ENCODE assay signal across 8 cellular contexts in the genomic region with DNA sequence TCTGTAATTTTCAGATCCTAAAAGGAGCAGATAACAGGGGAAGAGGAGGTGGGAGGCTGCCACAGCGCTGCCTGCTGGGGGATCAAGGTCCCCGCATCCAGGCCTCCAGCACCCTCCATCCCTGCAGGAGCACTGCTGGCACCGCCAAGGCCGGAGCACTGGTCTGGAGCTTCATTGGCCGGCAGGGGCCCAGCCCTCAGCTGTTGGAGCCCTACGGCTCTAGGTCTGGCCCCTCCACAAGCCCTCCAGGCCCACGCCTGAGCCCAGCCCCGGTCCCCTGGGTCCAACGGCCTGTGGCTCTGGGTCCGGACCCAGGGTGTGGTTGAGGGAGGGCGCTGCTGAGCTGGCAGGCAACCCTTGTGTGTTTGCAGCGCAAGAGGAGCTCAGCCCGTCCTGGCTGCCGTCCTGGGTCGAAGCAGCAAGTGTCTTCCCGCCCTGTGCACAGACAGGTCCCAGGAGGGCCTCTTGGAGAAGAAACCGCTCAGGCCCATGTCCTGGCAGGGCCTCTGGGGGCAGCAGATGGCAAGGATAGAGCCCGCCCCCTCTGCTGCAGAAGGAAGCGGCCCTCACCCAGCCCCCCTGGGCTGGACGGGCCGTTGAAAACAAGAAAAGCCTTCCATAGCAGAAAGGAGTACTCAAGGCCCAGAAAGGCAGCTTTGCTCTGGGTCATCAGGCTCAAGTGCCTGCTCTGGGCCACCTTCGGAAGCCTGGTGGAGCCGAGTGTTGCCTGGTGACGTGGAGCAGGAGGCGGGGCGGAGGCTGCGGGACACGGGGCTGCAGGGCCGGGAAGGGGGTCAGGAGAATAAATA. TPM values are rescaled to one million over a fixed set of nuclear protein-coding genes. Genes with fewer than 3 reads are reported as not detected.
DNase-seq lines count a peak whose midpoint lies in the region; ATAC-seq and TF ChIP-seq lines count a peak whose summit lies in the region.

No MANE protein-coding gene starts in this region.

- H3K9ac ChIP-seq in Loucy (ENCODE audit: low read depth, low read length, poor library complexity, severe bottlenecking) = peak overlapping the region; percentile 79

- peak overlapping the region; percentile 58; the same call in 1 of the 2 replicates for H2AFZ ChIP-seq in Loucy (ENCODE audit: low read length)

- H3K4me3 ChIP-seq in GM12864 (ENCODE audit: low read depth, low read length) (peak overlapping the region; percentile 31), Loucy (ENCODE audit: low read length, poor library complexity, severe bottlenecking) (peak overlapping the region; percentile 58), mesodermal cell (ENCODE audit: extremely low read depth, insufficient read depth, low read length, poor library complexity, severe bottlenecking) (no peak overlapping the region)

- 73 to 76% methylated on average over 21 to 23 of the region's 29 CpGs for WGBS in mesodermal cell (ENCODE audit: insufficient coverage in 2 of 2), 2 experiments

- H3K36me3 ChIP-seq in Loucy (ENCODE audit: insufficient read depth, low read length) (no peaks in the 10 kb centered on the region), mesodermal cell (ENCODE audit: control insufficient read depth, insufficient read depth, low read length) (peaks cover 24% of the 10 kb centered on the region)

- TF ChIP-seq CTCF in GM12864 (IDR thresholded peaks at IDR 0.05; ENCODE audit: low read depth, low read length, missing control alignments) = peak; percentile 58
- TF ChIP-seq CTCF in Loucy (conservative IDR thresholded peaks at IDR 0.05; ENCODE audit: low read length) = peak; percentile 40

- no peaks in the 10 kb centered on the region for H3F3A ChIP-seq in Loucy (ENCODE audit: low read depth)

- no peaks in the 10 kb centered on the region for H3K9me2 ChIP-seq in Loucy (replicated peaks; ENCODE audit: low read depth, low read length)

- no peaks in the 10 kb centered on the region for H3K27me3 ChIP-seq in Loucy (ENCODE audit: insufficient read depth, low read length, poor library complexity, severe bottlenecking)

- H4K20me1 ChIP-seq in Loucy (ENCODE audit: insufficient read depth, low read length, poor library complexity, severe bottlenecking) = no peaks in the 10 kb centered on the region

- H3K4me1 ChIP-seq in Loucy (ENCODE audit: insufficient read depth, low read length, poor library complexity, severe bottlenecking) = peaks cover 21% of the 10 kb centered on the region
- H3K4me1 ChIP-seq in mesodermal cell (ENCODE audit: control insufficient read depth, insufficient read depth, low read length, poor library complexity, severe bottlenecking) = peaks cover 6% of the 10 kb centered on the region

- peak overlapping the region; percentile 70 for H3K4me2 ChIP-seq in Loucy (ENCODE audit: low read depth, low read length, poor library complexity, severe bottlenecking)

- no peaks in the 10 kb centered on the region for H3K9me3 ChIP-seq in Loucy (ENCODE audit: insufficient read depth, low read depth, low read length)
- no peaks in the 10 kb centered on the region for H3K9me3 ChIP-seq in mesodermal cell (ENCODE audit: control insufficient read depth, low read length)

- no peaks in the 10 kb centered on the region for H3K79me2 ChIP-seq in Loucy (ENCODE audit: insufficient read depth, low read length)

- ATAC-seq in GM21576 (IDR thresholded peaks at IDR 0.05; ENCODE audit: unreplicated experiment) = no peak

- H3K27ac ChIP-seq in mesodermal cell (ENCODE audit: low read depth, low read length, severe bottlenecking) = peak overlapping the region; percentile 69

- DNase-seq in GM12864 (ENCODE audit: low read depth) (no peak), cerebellar cortex (ENCODE audit: low spot score) (peak; percentile 65), kidney tubule cell (ENCODE audit: low spot score) (no peak), mesenteric fat pad (ENCODE audit: low spot score) (no peak)
- no peak for DNase-seq in activated naive CD4-positive, alpha-beta T cell treated with anti-CD3 and anti-CD28 coated beads, Interleukin-2, amount 50 U/mL, for 16 hours

RNA-seq across cellular contexts. Expression of a gene that starts 35.7 kb away (rescaled TPM):
- polyA plus RNA-seq in mesodermal cell (2013, experiment 1 of 2) = 6.0 TPM
- polyA plus RNA-seq in mesodermal cell (2013, experiment 2 of 2) = 4.9 TPM
- total RNA-seq in mesenteric fat pad = 11.4 TPM

RNA-seq across cellular contexts. Expression of a gene that starts 52.5 kb away (rescaled TPM):
- polyA plus RNA-seq in mesodermal cell (2013, experiment 1 of 2) = 3,902 TPM
- 3,238 TPM for polyA plus RNA-seq in mesodermal cell (2013, experiment 2 of 2)
- 4,206 TPM for total RNA-seq in mesenteric fat pad

RNA-seq across cellular contexts. Expression of a gene that starts 54.3 kb away (rescaled TPM):
- polyA plus RNA-seq in mesodermal cell (2013, experiment 1 of 2) = 37.0 TPM
- 35.2 TPM for polyA plus RNA-seq in mesodermal cell (2013, experiment 2 of 2)
- total RNA-seq in mesenteric fat pad = 69.4 TPM
